In the genomic region with DNA sequence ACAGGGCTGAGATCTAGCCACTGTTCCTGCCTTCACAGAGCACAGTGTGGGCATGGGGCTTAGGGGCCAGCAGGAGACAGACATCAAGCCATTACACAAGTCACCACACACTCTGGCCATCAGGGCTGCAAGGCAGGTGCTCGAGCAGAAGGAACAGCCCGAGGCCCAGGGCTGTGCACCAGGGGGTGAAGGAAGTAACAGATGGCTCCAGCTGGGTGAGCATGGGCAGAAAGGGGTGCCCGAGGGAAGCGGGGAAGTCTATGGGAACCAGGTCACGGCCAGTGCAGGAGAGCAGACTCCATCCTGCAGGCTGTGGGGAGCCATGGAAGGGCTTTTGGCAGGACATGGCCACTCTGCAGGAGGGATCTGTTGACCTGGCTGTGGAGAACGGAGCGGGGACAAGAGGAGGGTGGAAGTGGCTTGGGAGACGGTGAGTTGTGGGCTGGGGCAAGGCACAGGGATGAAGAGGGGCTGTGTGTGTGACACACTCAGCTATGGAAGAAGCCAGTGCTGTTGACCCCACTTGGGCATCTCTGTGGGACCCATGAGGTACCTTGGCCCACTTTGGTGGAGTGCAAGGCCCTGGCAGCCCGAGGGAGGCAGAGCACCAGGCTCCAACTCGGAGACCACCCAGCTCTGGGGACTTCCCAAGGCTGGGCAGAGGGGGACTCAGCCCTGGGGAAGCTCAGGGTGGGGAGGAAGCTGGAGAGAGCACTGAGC, we compare ENCODE assay signal across 1 cellular context.
TF ChIP-seq lines count a peak whose summit lies in the region.

No MANE protein-coding gene starts in this region.

TF ChIP-seq in A549, 52 proteins besides CTCF, POLR2A, EP300 and RAD21:
- TF ChIP-seq FOSB (CRISPR knock-in tag; IDR thresholded peaks at IDR 0.05), result 0 out of 2 replicates have a peak, but pooled peaks have one; percentile 15
- TF ChIP-seq, protein P1, sequence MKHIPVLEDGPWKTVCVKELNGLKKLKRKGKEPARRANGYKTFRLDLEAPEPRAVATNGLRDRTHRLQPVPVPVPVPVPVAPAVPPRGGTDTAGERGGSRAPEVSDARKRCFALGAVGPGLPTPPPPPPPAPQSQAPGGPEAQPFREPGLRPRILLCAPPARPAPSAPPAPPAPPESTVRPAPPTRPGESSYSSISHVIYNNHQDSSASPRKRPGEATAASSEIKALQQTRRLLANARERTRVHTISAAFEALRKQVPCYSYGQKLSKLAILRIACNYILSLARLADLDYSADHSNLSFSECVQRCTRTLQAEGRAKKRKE (CRISPR knock-in tag; IDR thresholded peaks at IDR 0.05; ENCODE audit: low read depth), result 0 out of 2 replicates have a peak, but pooled peaks have one; percentile 15
- 0 out of 2 replicates have a peak, but pooled peaks have one; percentile 11 for TF ChIP-seq MAZ (IDR thresholded peaks at IDR 0.05; ENCODE audit: borderline replicate concordance, low read depth, low read length)
- no peak for TF ChIP-seq KDM1A (IDR thresholded peaks at IDR 0.05; ENCODE audit: low read depth)
- TF ChIP-seq HOXB13 (CRISPR knock-in tag; IDR thresholded peaks at IDR 0.05; ENCODE audit: low read depth), result peak; percentile 74; the same call in 1 of the 2 replicates
- no peak for TF ChIP-seq NFE2L2 (conservative IDR thresholded peaks at IDR 0.05; ENCODE audit: low read length)
- TF ChIP-seq ESRRA (IDR thresholded peaks at IDR 0.05; ENCODE audit: borderline replicate concordance, low read length), result no peak
- TF ChIP-seq, protein P2, sequence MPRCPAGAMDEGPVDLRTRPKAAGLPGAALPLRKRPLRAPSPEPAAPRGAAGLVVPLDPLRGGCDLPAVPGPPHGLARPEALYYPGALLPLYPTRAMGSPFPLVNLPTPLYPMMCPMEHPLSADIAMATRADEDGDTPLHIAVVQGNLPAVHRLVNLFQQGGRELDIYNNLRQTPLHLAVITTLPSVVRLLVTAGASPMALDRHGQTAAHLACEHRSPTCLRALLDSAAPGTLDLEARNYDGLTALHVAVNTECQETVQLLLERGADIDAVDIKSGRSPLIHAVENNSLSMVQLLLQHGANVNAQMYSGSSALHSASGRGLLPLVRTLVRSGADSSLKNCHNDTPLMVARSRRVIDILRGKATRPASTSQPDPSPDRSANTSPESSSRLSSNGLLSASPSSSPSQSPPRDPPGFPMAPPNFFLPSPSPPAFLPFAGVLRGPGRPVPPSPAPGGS (IDR thresholded peaks at IDR 0.05), result no peak
- TF ChIP-seq, protein P3, sequence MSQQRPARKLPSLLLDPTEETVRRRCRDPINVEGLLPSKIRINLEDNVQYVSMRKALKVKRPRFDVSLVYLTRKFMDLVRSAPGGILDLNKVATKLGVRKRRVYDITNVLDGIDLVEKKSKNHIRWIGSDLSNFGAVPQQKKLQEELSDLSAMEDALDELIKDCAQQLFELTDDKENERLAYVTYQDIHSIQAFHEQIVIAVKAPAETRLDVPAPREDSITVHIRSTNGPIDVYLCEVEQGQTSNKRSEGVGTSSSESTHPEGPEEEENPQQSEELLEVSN (IDR thresholded peaks at IDR 0.05; ENCODE audit: borderline replicate concordance, low read depth), result no peak
- TF ChIP-seq, protein P4, sequence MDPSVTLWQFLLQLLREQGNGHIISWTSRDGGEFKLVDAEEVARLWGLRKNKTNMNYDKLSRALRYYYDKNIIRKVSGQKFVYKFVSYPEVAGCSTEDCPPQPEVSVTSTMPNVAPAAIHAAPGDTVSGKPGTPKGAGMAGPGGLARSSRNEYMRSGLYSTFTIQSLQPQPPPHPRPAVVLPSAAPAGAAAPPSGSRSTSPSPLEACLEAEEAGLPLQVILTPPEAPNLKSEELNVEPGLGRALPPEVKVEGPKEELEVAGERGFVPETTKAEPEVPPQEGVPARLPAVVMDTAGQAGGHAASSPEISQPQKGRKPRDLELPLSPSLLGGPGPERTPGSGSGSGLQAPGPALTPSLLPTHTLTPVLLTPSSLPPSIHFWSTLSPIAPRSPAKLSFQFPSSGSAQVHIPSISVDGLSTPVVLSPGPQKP (IDR thresholded peaks at IDR 0.05; ENCODE audit: low read depth, low read length), result no peak
- TF ChIP-seq HDAC2 (IDR thresholded peaks at IDR 0.05), result no peak
- 0 out of 2 replicates have a peak, but pooled peaks have one; percentile 16 for TF ChIP-seq FOXS1 (CRISPR knock-in tag; IDR thresholded peaks at IDR 0.05)
- no peak for TF ChIP-seq RNF2 (IDR thresholded peaks at IDR 0.05; ENCODE audit: borderline replicate concordance, low read depth)
- no peak for TF ChIP-seq CEBPB (IDR thresholded peaks at IDR 0.05)
- TF ChIP-seq CBX8 (IDR thresholded peaks at IDR 0.05), result no peak
- TF ChIP-seq HOXB5 (CRISPR knock-in tag; IDR thresholded peaks at IDR 0.05), result 0 out of 2 replicates have a peak, but pooled peaks have one; percentile 14
- TF ChIP-seq MAFK (IDR thresholded peaks at IDR 0.05; ENCODE audit: partially characterized antibody), result no peak
- no peak for TF ChIP-seq HEYL (CRISPR knock-in tag; IDR thresholded peaks at IDR 0.05)
- no peak for TF ChIP-seq HOXA7 (CRISPR knock-in tag; IDR thresholded peaks at IDR 0.05)
- TF ChIP-seq ZNF302 (CRISPR knock-in tag; IDR thresholded peaks at IDR 0.05), result 0 out of 2 replicates have a peak, but pooled peaks have one; percentile 65
- no peak for TF ChIP-seq KDM5A (IDR thresholded peaks at IDR 0.05)
- TF ChIP-seq ZFP36 (IDR thresholded peaks at IDR 0.05; ENCODE audit: borderline replicate concordance, partially characterized antibody), result no peak
TF ChIP-seq in A549: peak in this region for 7.
